In genomic region chr16:23072084-23072599, GRCh38 we compare ENCODE assay signal across 9 cellular contexts.
DNase-seq lines count a peak whose midpoint lies in the region; ATAC-seq and TF ChIP-seq lines count a peak whose summit lies in the region.
"Had no signal": no experiment of that assay in that cellular context is flagged by ENCODE, and none has a peak within 500 bp of the region (broad histone marks: within the 10 kb centered on the region; RNA-seq: fewer than 3 reads in every experiment).

No MANE protein-coding gene starts in this region.

- H3K27ac ChIP-seq in transverse colon = peak overlapping the region; percentile 48 to 68 (median 66)

- no peaks in the 10 kb centered on the region for H3K27me3 Mint-ChIP-seq in activated CD8-positive, alpha-beta memory T cell treated with anti-CD3 and anti-CD28 coated beads, Interleukin-2, amount 10 ng/mL, durations not matched to agents 7 days and 5 days
- H3K27me3 Mint-ChIP-seq in effector memory CD8-positive, alpha-beta T cell = no peaks in the 10 kb centered on the region

- TF ChIP-seq POLR2A in transverse colon (IDR thresholded peaks at IDR 0.05) = no peak

- H3K27ac Mint-ChIP-seq in activated CD8-positive, alpha-beta memory T cell treated with anti-CD3 and anti-CD28 coated beads, Interleukin-2, amount 10 ng/mL, durations not matched to agents 7 days and 5 days = no peak overlapping the region
- H3K27ac Mint-ChIP-seq in effector memory CD8-positive, alpha-beta T cell = no peak overlapping the region

- DNase-seq in M059J (ENCODE audit: low read depth) (peak; percentile 59), epithelial cell of proximal tubule (ENCODE audit: low read depth) (peak; percentile 19), midbrain (lab: John Stamatoyannopoulos, UW) (peak; percentile 24), transverse colon (peak; percentile 84), HEK293T (ENCODE audit: extremely low spot score) (no peak), NCI-H1417 treated with DMSO at 0.1 percent for 48 hours (lab: John Stamatoyannopoulos, UW) (no peak)
- DNase-seq in activated CD8-positive, alpha-beta memory T cell treated with anti-CD3 and anti-CD28 coated beads, Interleukin-2, amount 10 ng/mL, durations not matched to agents 7 days and 5 days = no peak
- no peak for DNase-seq in effector memory CD8-positive, alpha-beta T cell

- no peaks in the 10 kb centered on the region for H3K27me3 ChIP-seq in transverse colon

- TF ChIP-seq CTCF in epithelial cell of proximal tubule (conservative IDR thresholded peaks at IDR 0.05; ENCODE audit: low read depth, low read length) (no peak), transverse colon (IDR thresholded peaks at IDR 0.05) (no peak)

- WGBS in transverse colon (ENCODE audit: low coverage in 1 of 2), 2 donors = 56 to 69% methylated on average over 4 to 13 of the region's 13 CpGs

- TF ChIP-seq EP300 in transverse colon (IDR thresholded peaks at IDR 0.05; ENCODE audit: low read depth) = no peak

- in situ Hi-C loops in transverse colon (cut with MboI; ENCODE audit: low pct_ligation_motif_present in 1 of 4, low pct_unique_long_range_greater_than_20kb in 1 of 4, low sequenced_read_pairs in 3 of 4) = loop anchor here in 1 of 4 donors (25.0 kb wide), 1 partner anchor 110 kb away; no protein-coding TSS in a partner anchor

- no peaks in the 10 kb centered on the region for H3K4me1 Mint-ChIP-seq in activated CD8-positive, alpha-beta memory T cell treated with anti-CD3 and anti-CD28 coated beads, Interleukin-2, amount 10 ng/mL, durations not matched to agents 7 days and 5 days
- no peaks in the 10 kb centered on the region for H3K4me1 Mint-ChIP-seq in effector memory CD8-positive, alpha-beta T cell (ENCODE audit: low read depth in 2 of 2)

- CTCF ChIA-PET in activated CD8-positive, alpha-beta memory T cell treated with anti-CD3 and anti-CD28 coated beads, Interleukin-2, amount 10 ng/mL, durations not matched to agents 7 days and 5 days (lab: Charles Lee) = interaction anchor here (0.7 to 1.2 kb wide), 2 partner anchors 85 to 362 kb away, joined by 3 read pairs; no protein-coding TSS in a partner anchor
- CTCF ChIA-PET in HEK293T (lab: Yijun Ruan, JAX) = no interaction called here

- peaks cover 7% of the 10 kb centered on the region for H3K36me3 Mint-ChIP-seq in activated CD8-positive, alpha-beta memory T cell treated with anti-CD3 and anti-CD28 coated beads, Interleukin-2, amount 10 ng/mL, durations not matched to agents 7 days and 5 days
- H3K36me3 Mint-ChIP-seq in effector memory CD8-positive, alpha-beta T cell (ENCODE audit: insufficient read depth) = peaks cover 13% of the 10 kb centered on the region

- intact Hi-C loops in transverse colon (cut with DNase I; ENCODE audit: low total_unique reads) = no loop called here

- no peak overlapping the region for H3K4me3 ChIP-seq in epithelial cell of proximal tubule (ENCODE audit: low read depth, low read length)
- no peak overlapping the region for H3K4me3 ChIP-seq in transverse colon
- H3K4me3 ChIP-seq: GM12878 had no signal

- H3K4me1 ChIP-seq in transverse colon = peaks cover 0 to 15% (median 12%) of the 10 kb centered on the region in 4 donors

- ATAC-seq in activated CD8-positive, alpha-beta memory T cell treated with anti-CD3 and anti-CD28 coated beads, Interleukin-2, amount 10 ng/mL, durations not matched to agents 7 days and 5 days = no peak
- no peak for ATAC-seq in effector memory CD8-positive, alpha-beta T cell (replicated peaks)
- ATAC-seq: GM12878 had no signal

- no peaks in the 10 kb centered on the region for H3K9me3 ChIP-seq in transverse colon

- peaks cover 0 to 21% (median 5%) of the 10 kb centered on the region in 4 donors for H3K36me3 ChIP-seq in transverse colon

- POLR2A ChIA-PET in HEK293T (lab: Yijun Ruan, JAX) = no interaction called here

- no peaks in the 10 kb centered on the region for H3K9me3 Mint-ChIP-seq in activated CD8-positive, alpha-beta memory T cell treated with anti-CD3 and anti-CD28 coated beads, Interleukin-2, amount 10 ng/mL, durations not matched to agents 7 days and 5 days (ENCODE audit: low read depth)
- no peaks in the 10 kb centered on the region for H3K9me3 Mint-ChIP-seq in effector memory CD8-positive, alpha-beta T cell

- H3K4me3 Mint-ChIP-seq in activated CD8-positive, alpha-beta memory T cell treated with anti-CD3 and anti-CD28 coated beads, Interleukin-2, amount 10 ng/mL, durations not matched to agents 7 days and 5 days = no peak overlapping the region
- H3K4me3 Mint-ChIP-seq in effector memory CD8-positive, alpha-beta T cell = no peak overlapping the region

TF ChIP-seq in HEK293T, 16 proteins besides CTCF, POLR2A, EP300 and RAD21:
- TF ChIP-seq HDGF (IDR thresholded peaks at IDR 0.05; ENCODE audit: borderline replicate concordance) = no peak
- TF ChIP-seq NFRKB (IDR thresholded peaks at IDR 0.05) = no peak
- no peak for TF ChIP-seq SP1 (IDR thresholded peaks at IDR 0.05)

Comparison
In these comparisons a context has a peak if more than half of its experiments do, and no peak if none do; other contexts are left out.
1. DNase-seq: peak in M059J (single experiment), epithelial cell of proximal tubule (single experiment), midbrain (single experiment) and transverse colon (single experiment); none in activated CD8-positive, alpha-beta memory T cell treated with anti-CD3 and anti-CD28 coated beads, Interleukin-2, amount 10 ng/mL, durations not matched to agents 7 days and 5 days (single experiment), HEK293T (single experiment), NCI-H1417 treated with DMSO at 0.1 percent for 48 hours (single experiment) and effector memory CD8-positive, alpha-beta T cell (0 of 3).